Comparison of ENCODE assay signal across 7 cellular contexts in genomic region chr13:94323746-94324408, GRCh38.
DNase-seq lines count a peak whose midpoint lies in the region; ATAC-seq and TF ChIP-seq lines count a peak whose summit lies in the region.

No MANE protein-coding gene starts in this region.

- ATAC-seq in GM18867 (IDR thresholded peaks at IDR 0.05; ENCODE audit: unreplicated experiment) = peak; percentile 46
- ATAC-seq in HG03159 (IDR thresholded peaks at IDR 0.05; ENCODE audit: unreplicated experiment) = peak; percentile 58
- ATAC-seq in activated T-cell treated with anti-CD3 and anti-CD28 coated beads, Interleukin-2, amount 50 U/mL, for 72 hours (replicated peaks in 1 of 2) = peak; percentile 61 to 84

- peak overlapping the region; percentile 58 to 87 for H3K4me3 Mint-ChIP-seq in activated T-cell treated with anti-CD3 and anti-CD28 coated beads, Interleukin-2, amount 50 U/mL, for 72 hours
- no peak overlapping the region for H3K4me3 Mint-ChIP-seq in nephron

- peaks cover 2% of the 10 kb centered on the region in 2 donors for H3K36me3 Mint-ChIP-seq in activated T-cell treated with anti-CD3 and anti-CD28 coated beads, Interleukin-2, amount 50 U/mL, for 72 hours (ENCODE audit: insufficient read depth in 2 of 2)
- H3K36me3 Mint-ChIP-seq in nephron (ENCODE audit: low read depth) = peaks cover 10% of the 10 kb centered on the region

- peaks cover 3% of the 10 kb centered on the region in 2 donors for H3K9me3 Mint-ChIP-seq in activated T-cell treated with anti-CD3 and anti-CD28 coated beads, Interleukin-2, amount 50 U/mL, for 72 hours
- peaks cover 2% of the 10 kb centered on the region for H3K9me3 Mint-ChIP-seq in nephron

- peak overlapping the region; percentile 95 for H3K27ac Mint-ChIP-seq in activated T-cell treated with anti-CD3 and anti-CD28 coated beads, Interleukin-2, amount 50 U/mL, for 72 hours
- peak overlapping the region in 2 of 3 experiments; percentile 31 to 86 for H3K27ac Mint-ChIP-seq in nephron

- DNase-seq in activated T-cell treated with anti-CD3 and anti-CD28 coated beads, Interleukin-2, amount 50 U/mL, for 72 hours = peak in 1 of 2 donors; percentile 23
- DNase-seq in SW480 (ENCODE audit: low spot score) (no peak), globus pallidus (ENCODE audit: low spot score) (no peak), iPS-NIHi11 (ENCODE audit: low spot score) (no peak)

- no peaks in the 10 kb centered on the region for H3K27me3 Mint-ChIP-seq in activated T-cell treated with anti-CD3 and anti-CD28 coated beads, Interleukin-2, amount 50 U/mL, for 72 hours (ENCODE audit: low read depth)
- H3K27me3 Mint-ChIP-seq in nephron (ENCODE audit: low read depth) = peaks cover 3% of the 10 kb centered on the region

- peaks cover 53% of the 10 kb centered on the region for H3K4me1 Mint-ChIP-seq in activated T-cell treated with anti-CD3 and anti-CD28 coated beads, Interleukin-2, amount 50 U/mL, for 72 hours (ENCODE audit: low read depth)
- peaks cover 45% of the 10 kb centered on the region for H3K4me1 Mint-ChIP-seq in nephron

- TF ChIP-seq CTCF in nephron (IDR thresholded peaks at IDR 0.05; ENCODE audit: unreplicated experiment in 3 of 3) = no peak

Comparison
In these comparisons a context has a peak if more than half of its experiments do, and no peak if none do; other contexts are left out.
1. H3K4me3 Mint-ChIP-seq: peak in activated T-cell treated with anti-CD3 and anti-CD28 coated beads, Interleukin-2, amount 50 U/mL, for 72 hours (2 of 2); none in nephron (0 of 3).
2. Peak in every context shown above with its lines, with median percentiles within 50 percentile points of each other: ATAC-seq.